Comparison of ENCODE assay signal across 28 cellular contexts in genomic region chr15:43538091-43538490, GRCh38. TPM values are rescaled to one million over a fixed set of nuclear protein-coding genes. Genes with fewer than 3 reads are reported as not detected.
"Had no signal": no experiment of that assay in that cellular context is flagged by ENCODE, and none has a peak within 500 bp of the region (broad histone marks: within the 10 kb centered on the region; RNA-seq: fewer than 3 reads in every experiment).

No MANE protein-coding gene starts in this region.

- H3K27me3 ChIP-seq: body of pancreas, breast epithelium, Peyer's patch, SJSA1 had no signal

- DNase-seq: activated B cell treated with CpG ODN at 0.5 μM for 24 hours; activated CD4-positive, alpha-beta memory T cell treated with anti-CD3 and anti-CD28 coated beads, Interleukin-2, amount 10 ng/mL, durations not matched to agents 7 days and 5 days; activated CD4-positive, alpha-beta T cell treated with anti-CD3 and anti-CD28 coated beads for 48 hours; activated CD4-positive, CD25-positive, alpha-beta regulatory T cell treated with anti-CD3 and anti-CD28 coated beads, Interleukin-2, amount 50 U/mL, for 72 hours; activated CD8-positive, alpha-beta memory T cell treated with anti-CD3 and anti-CD28 coated beads for 24 hours; activated CD8-positive, alpha-beta memory T cell treated with anti-CD3 and anti-CD28 coated beads, Interleukin-2, amount 10 ng/mL, durations not matched to agents 7 days and 5 days; activated CD8-positive, alpha-beta memory T cell treated with anti-CD3 and anti-CD28 coated beads, Interleukin-2, amount 50 U/mL, for 48 hours; activated effector memory CD4-positive, alpha-beta T cell treated with Interleukin-2 at 50 U/mL for 16 hours; activated naive CD4-positive, alpha-beta T cell treated with anti-CD3 and anti-CD28 coated beads, Interleukin-2, amount 10 ng/mL, durations not matched to agents 7 days and 5 days; activated naive CD8-positive, alpha-beta T cell treated with anti-CD3 and anti-CD28 coated beads for 36 hours; activated T-cell treated with anti-CD3 and anti-CD28 coated beads, Interleukin-2, amount 50 U/mL, for 48 hours; body of pancreas; NCI-H1105; NCI-H1417 treated with DMSO at 0.1 percent for 48 hours; NCI-H187 treated with DMSO at 0.1 percent for 48 hours; NCI-H2081; NCI-H345; NCI-H524 treated with DMSO at 0.1 percent for 48 hours; Peyer's patch; RPMI8226; SHP77 treated with DMSO at 0.1 percent for 48 hours; SK-N-SH had no signal

- H3K36me3 ChIP-seq: breast epithelium had no signal

- H3K4me3 ChIP-seq: body of pancreas, breast epithelium, Peyer's patch, SJSA1 had no signal

- H3K36me3 Mint-ChIP-seq: activated CD8-positive, alpha-beta memory T cell treated with anti-CD3 and anti-CD28 coated beads, Interleukin-2, amount 10 ng/mL, durations not matched to agents 7 days and 5 days; activated naive CD4-positive, alpha-beta T cell treated with anti-CD3 and anti-CD28 coated beads, Interleukin-2, amount 10 ng/mL, durations not matched to agents 7 days and 5 days had no signal

- H3K27me3 Mint-ChIP-seq: activated B cell treated with CpG ODN at 0.5 μM for 24 hours; activated CD4-positive, alpha-beta memory T cell treated with anti-CD3 and anti-CD28 coated beads, Interleukin-2, amount 10 ng/mL, durations not matched to agents 7 days and 5 days; activated CD8-positive, alpha-beta memory T cell treated with anti-CD3 and anti-CD28 coated beads, Interleukin-2, amount 10 ng/mL, durations not matched to agents 7 days and 5 days; activated naive CD4-positive, alpha-beta T cell treated with anti-CD3 and anti-CD28 coated beads, Interleukin-2, amount 10 ng/mL, durations not matched to agents 7 days and 5 days; activated naive CD8-positive, alpha-beta T cell treated with anti-CD3 and anti-CD28 coated beads for 36 hours had no signal

- H3K27ac Mint-ChIP-seq: activated B cell treated with CpG ODN at 0.5 μM for 24 hours; activated CD4-positive, alpha-beta memory T cell treated with anti-CD3 and anti-CD28 coated beads, Interleukin-2, amount 10 ng/mL, durations not matched to agents 7 days and 5 days; activated CD8-positive, alpha-beta memory T cell treated with anti-CD3 and anti-CD28 coated beads, Interleukin-2, amount 10 ng/mL, durations not matched to agents 7 days and 5 days; activated naive CD4-positive, alpha-beta T cell treated with anti-CD3 and anti-CD28 coated beads, Interleukin-2, amount 10 ng/mL, durations not matched to agents 7 days and 5 days; activated naive CD8-positive, alpha-beta T cell treated with anti-CD3 and anti-CD28 coated beads for 36 hours; T-helper 1 cell treated with Interleukin-12 subunit alpha and Interleukin-12 subunit beta and Interleukin-4 antibody, amounts not matched to agents 30 μg/mL and 1 μg/mL, for 36 hours; T-helper 2 cell treated with Interferon-gamma antibody and Interleukin-4, amounts not matched to agents 5 μg/mL and 100 μg/mL, for 36 hours had no signal

- H3K4me1 ChIP-seq: body of pancreas, breast epithelium, Peyer's patch, SJSA1 had no signal

- ATAC-seq: activated CD8-positive, alpha-beta memory T cell treated with anti-CD3 and anti-CD28 coated beads, Interleukin-2, amount 10 ng/mL, durations not matched to agents 7 days and 5 days; body of pancreas had no signal

- H3K27ac ChIP-seq: body of pancreas, breast epithelium, Peyer's patch, SJSA1, VCaP had no signal

- H3K9me3 Mint-ChIP-seq: activated B cell treated with CpG ODN at 0.5 μM for 24 hours; activated CD4-positive, alpha-beta memory T cell treated with anti-CD3 and anti-CD28 coated beads, Interleukin-2, amount 10 ng/mL, durations not matched to agents 7 days and 5 days; activated naive CD4-positive, alpha-beta T cell treated with anti-CD3 and anti-CD28 coated beads, Interleukin-2, amount 10 ng/mL, durations not matched to agents 7 days and 5 days; activated naive CD8-positive, alpha-beta T cell treated with anti-CD3 and anti-CD28 coated beads for 36 hours; T-helper 1 cell treated with Interleukin-12 subunit alpha and Interleukin-12 subunit beta and Interleukin-4 antibody, amounts not matched to agents 30 μg/mL and 1 μg/mL, for 36 hours; T-helper 2 cell treated with Interferon-gamma antibody and Interleukin-4, amounts not matched to agents 5 μg/mL and 100 μg/mL, for 36 hours had no signal

- H3K4me2 ChIP-seq: SK-N-SH had no signal

- H3K9me3 ChIP-seq: body of pancreas, breast epithelium, Peyer's patch, SJSA1, SK-N-SH had no signal

- H3K4me1 Mint-ChIP-seq: activated B cell treated with CpG ODN at 0.5 μM for 24 hours had no signal

- H3K4me3 Mint-ChIP-seq: activated B cell treated with CpG ODN at 0.5 μM for 24 hours; activated CD4-positive, alpha-beta memory T cell treated with anti-CD3 and anti-CD28 coated beads, Interleukin-2, amount 10 ng/mL, durations not matched to agents 7 days and 5 days; activated CD8-positive, alpha-beta memory T cell treated with anti-CD3 and anti-CD28 coated beads, Interleukin-2, amount 10 ng/mL, durations not matched to agents 7 days and 5 days; activated naive CD4-positive, alpha-beta T cell treated with anti-CD3 and anti-CD28 coated beads, Interleukin-2, amount 10 ng/mL, durations not matched to agents 7 days and 5 days; activated naive CD8-positive, alpha-beta T cell treated with anti-CD3 and anti-CD28 coated beads for 36 hours; T-helper 1 cell treated with Interleukin-12 subunit alpha and Interleukin-12 subunit beta and Interleukin-4 antibody, amounts not matched to agents 30 μg/mL and 1 μg/mL, for 36 hours; T-helper 2 cell treated with Interferon-gamma antibody and Interleukin-4, amounts not matched to agents 5 μg/mL and 100 μg/mL, for 36 hours had no signal

RNA-seq across cellular contexts. Expression of gene CKMT1B, which starts 55.7 kb away (rescaled TPM):
- total RNA-seq: activated B cell treated with CpG ODN at 0.5 μM for 24 hours; activated CD4-positive, alpha-beta memory T cell treated with anti-CD3 and anti-CD28 coated beads, Interleukin-2, amount 10 ng/mL, durations not matched to agents 7 days and 5 days; cardiac septum; SJSA1 had no signal
